Comparison of ENCODE assay signal across 16 cellular contexts in the genomic region with DNA sequence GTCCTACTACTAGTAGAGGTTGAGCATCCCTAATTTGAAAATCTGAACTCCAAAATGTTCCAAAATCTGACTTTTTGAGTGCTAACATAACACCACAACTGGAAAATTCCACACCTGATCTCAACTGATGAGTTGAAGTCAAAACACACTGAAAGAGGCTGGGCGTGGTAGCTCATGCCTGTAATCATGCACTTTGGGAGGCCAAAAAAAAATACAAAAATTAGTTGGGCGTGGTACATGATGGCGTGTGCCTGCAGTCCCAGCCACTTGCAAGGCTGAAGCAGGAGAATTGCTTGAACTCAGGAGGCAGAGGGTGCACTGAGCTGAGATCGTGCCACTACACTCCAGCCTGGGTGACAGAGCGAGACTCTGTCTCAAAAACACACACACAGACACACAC. TPM values are rescaled to one million over a fixed set of nuclear protein-coding genes. Genes with fewer than 3 reads are reported as not detected.
A peak's percentile ranks its signal among the peaks of the same experiment; 100 is the strongest.
DNase-seq lines count a peak whose midpoint lies in the region; ATAC-seq, FAIRE-seq and TF ChIP-seq lines count a peak whose summit lies in the region.
"Had no signal": no experiment of that assay in that cellular context is flagged by ENCODE, and none has a peak within 500 bp of the region (broad histone marks: within the 10 kb centered on the region; RNA-seq: fewer than 3 reads in every experiment).

No MANE protein-coding gene starts in this region.

- H3K4me2 ChIP-seq in MM.1S (ENCODE audit: low read depth, low read length) = no peak overlapping the region
- H3K4me2 ChIP-seq: BLaER1 treated with 17β-estradiol and CSF1 and Interleukin-3, amounts not matched to agents 10 nM and 100 nM; GM23338 had no signal

- POLR2A ChIA-PET in activated CD8-positive, alpha-beta T cell treated with anti-CD3 and anti-CD28 coated beads for 36 hours (lab: Charles Lee) = no interaction called here
- POLR2A ChIA-PET in activated CD8-positive, alpha-beta T cell treated with anti-CD3 and anti-CD28 coated beads, Interleukin-2, amount 10 ng/mL, durations not matched to agents 7 days and 5 days (lab: Charles Lee) = interaction anchor here (0.6 kb wide), 1 partner anchor 29 kb away, joined by 3 read pairs; no protein-coding TSS in a partner anchor

- H4K20me1 ChIP-seq in MM.1S (ENCODE audit: insufficient read depth, low read length) = no peaks in the 10 kb centered on the region

- DNase-seq in activated CD8-positive, alpha-beta T cell treated with anti-CD3 and anti-CD28 coated beads for 36 hours = no peak
- DNase-seq in activated CD8-positive, alpha-beta T cell treated with anti-CD3 and anti-CD28 coated beads, Interleukin-2, amount 10 ng/mL, durations not matched to agents 7 days and 5 days = no peak
- DNase-seq in GM12891 (ENCODE audit: insufficient read length, low spot score) = no peak
- DNase-seq in putamen (ENCODE audit: low spot score) = peak; percentile 14
- no peak for DNase-seq in MM.1S
- DNase-seq in kidney = no peak
- DNase-seq: ACHN; Calu3; CD4-positive, alpha-beta T cell; DMS 273 treated with DMSO at 0.1 percent for 48 hours; DMS79; H7 had no signal

- TF ChIP-seq CTCF in activated CD8-positive, alpha-beta T cell treated with anti-CD3 and anti-CD28 coated beads for 36 hours (IDR thresholded peaks at IDR 0.05) = no peak
- no peak for TF ChIP-seq CTCF in MM.1S (IDR thresholded peaks at IDR 0.05; ENCODE audit: low read length)
- no peak for TF ChIP-seq CTCF in kidney (IDR thresholded peaks at IDR 0.05; ENCODE audit: borderline replicate concordance, extremely low read depth, insufficient read depth)

- no peaks in the 10 kb centered on the region for H3K4me1 ChIP-seq in MM.1S (ENCODE audit: low read length)
- H3K4me1 ChIP-seq in kidney (ENCODE audit: control insufficient read depth in 1 of 2, insufficient read depth in 1 of 2, low read depth in 1 of 2, low read length in 2 of 2) = peaks cover 0 to 3% of the 10 kb centered on the region in 2 donors

- H3K27me3 Mint-ChIP-seq in activated CD8-positive, alpha-beta T cell treated with anti-CD3 and anti-CD28 coated beads for 36 hours = no peaks in the 10 kb centered on the region
- H3K27me3 Mint-ChIP-seq in activated CD8-positive, alpha-beta T cell treated with anti-CD3 and anti-CD28 coated beads, Interleukin-2, amount 10 ng/mL, durations not matched to agents 7 days and 5 days (ENCODE audit: low read depth) = no peaks in the 10 kb centered on the region
- no peaks in the 10 kb centered on the region for H3K27me3 Mint-ChIP-seq in activated T-helper 17 cell treated with anti-CD3 and anti-CD28 coated beads, Interleukin-2, amount 50 U/mL, for 72 hours
- H3K27me3 Mint-ChIP-seq: CD4-positive, alpha-beta T cell had no signal

- H3K27me3 ChIP-seq in MM.1S (replicated peaks; ENCODE audit: insufficient read depth, low read length) = no peaks in the 10 kb centered on the region
- H3K27me3 ChIP-seq: BLaER1 treated with 17β-estradiol and CSF1 and Interleukin-3, amounts not matched to agents 10 nM and 100 nM had no signal

- no peaks in the 10 kb centered on the region for H3K9me2 ChIP-seq in MM.1S (replicated peaks; ENCODE audit: insufficient read depth, low read length)

- H3K9me3 Mint-ChIP-seq in activated CD8-positive, alpha-beta T cell treated with anti-CD3 and anti-CD28 coated beads for 36 hours = peaks cover 11% of the 10 kb centered on the region
- H3K9me3 Mint-ChIP-seq in activated CD8-positive, alpha-beta T cell treated with anti-CD3 and anti-CD28 coated beads, Interleukin-2, amount 10 ng/mL, durations not matched to agents 7 days and 5 days (ENCODE audit: insufficient read depth) = peaks cover 12% of the 10 kb centered on the region
- H3K9me3 Mint-ChIP-seq in activated T-helper 17 cell treated with anti-CD3 and anti-CD28 coated beads, Interleukin-2, amount 50 U/mL, for 72 hours = no peaks in the 10 kb centered on the region

- H3K9me3 ChIP-seq in MM.1S (replicated peaks; ENCODE audit: insufficient read depth, low read length) (no peaks in the 10 kb centered on the region), kidney (ENCODE audit: control insufficient read depth in 1 of 2, low read length in 2 of 2) (no peaks in the 10 kb centered on the region)

- H3K36me3 ChIP-seq in MM.1S (replicated peaks; ENCODE audit: insufficient read depth, low read length) (no peaks in the 10 kb centered on the region), kidney (ENCODE audit: control insufficient read depth in 1 of 2, insufficient read depth in 2 of 2, low read length in 2 of 2) (no peaks in the 10 kb centered on the region)

- peak overlapping the region; percentile 10 for H3K27ac Mint-ChIP-seq in activated CD8-positive, alpha-beta T cell treated with anti-CD3 and anti-CD28 coated beads for 36 hours
- H3K27ac Mint-ChIP-seq in activated CD8-positive, alpha-beta T cell treated with anti-CD3 and anti-CD28 coated beads, Interleukin-2, amount 10 ng/mL, durations not matched to agents 7 days and 5 days = no peak overlapping the region
- peak overlapping the region; percentile 3 for H3K27ac Mint-ChIP-seq in activated T-helper 17 cell treated with anti-CD3 and anti-CD28 coated beads, Interleukin-2, amount 50 U/mL, for 72 hours
- H3K27ac Mint-ChIP-seq: CD4-positive, alpha-beta T cell; GM23338 had no signal

- intact Hi-C loops in activated CD8-positive, alpha-beta T cell treated with anti-CD3 and anti-CD28 coated beads for 36 hours (cut with micrococcal nuclease) = no loop called here
- intact Hi-C loops in kidney (cut with DNase I) = no loop called here

- CTCF ChIA-PET in activated CD8-positive, alpha-beta T cell treated with anti-CD3 and anti-CD28 coated beads for 36 hours (lab: Charles Lee) = no interaction called here
- CTCF ChIA-PET in activated CD8-positive, alpha-beta T cell treated with anti-CD3 and anti-CD28 coated beads, Interleukin-2, amount 10 ng/mL, durations not matched to agents 7 days and 5 days (lab: Charles Lee) = no interaction called here

- H3F3A ChIP-seq in MM.1S (ENCODE audit: insufficient read depth, low read length) = no peaks in the 10 kb centered on the region

- FAIRE-seq in GM12891 (lab: Jason Lieb, UNC) = peak; percentile 77
- FAIRE-seq in kidney (lab: Jason Lieb, UNC) = no peak
- FAIRE-seq: GM12878 had no signal

- no peak overlapping the region for H3K4me3 Mint-ChIP-seq in activated CD8-positive, alpha-beta T cell treated with anti-CD3 and anti-CD28 coated beads for 36 hours
- H3K4me3 Mint-ChIP-seq in activated CD8-positive, alpha-beta T cell treated with anti-CD3 and anti-CD28 coated beads, Interleukin-2, amount 10 ng/mL, durations not matched to agents 7 days and 5 days = no peak overlapping the region
- no peak overlapping the region for H3K4me3 Mint-ChIP-seq in activated T-helper 17 cell treated with anti-CD3 and anti-CD28 coated beads, Interleukin-2, amount 50 U/mL, for 72 hours
- H3K4me3 Mint-ChIP-seq: CD4-positive, alpha-beta T cell; GM23338 had no signal

- peaks cover 7% of the 10 kb centered on the region for H3K79me2 ChIP-seq in MM.1S (ENCODE audit: low read length)

- no peak for TF ChIP-seq POLR2A in GM12891 (IDR thresholded peaks at IDR 0.05; ENCODE audit: low read depth, low read length)

- H3K4me3 ChIP-seq in MM.1S (ENCODE audit: low read length) (no peak overlapping the region), kidney (ENCODE audit: low read length in 2 of 2) (no peak overlapping the region)
- H3K4me3 ChIP-seq: BLaER1 treated with 17β-estradiol and CSF1 and Interleukin-3, amounts not matched to agents 10 nM and 100 nM; GM12878; GM23338 had no signal

- no peak for ATAC-seq in activated CD8-positive, alpha-beta T cell treated with anti-CD3 and anti-CD28 coated beads for 36 hours
- ATAC-seq in activated CD8-positive, alpha-beta T cell treated with anti-CD3 and anti-CD28 coated beads, Interleukin-2, amount 10 ng/mL, durations not matched to agents 7 days and 5 days = no peak
- no peak for ATAC-seq in activated T-helper 17 cell treated with anti-CD3 and anti-CD28 coated beads, Interleukin-2, amount 50 U/mL, for 72 hours (replicated peaks)
- ATAC-seq: GM12878, GM23338 had no signal

- H3K4me1 Mint-ChIP-seq in activated CD8-positive, alpha-beta T cell treated with anti-CD3 and anti-CD28 coated beads for 36 hours (ENCODE audit: low read depth) = peaks cover 67% of the 10 kb centered on the region
- peaks cover 12% of the 10 kb centered on the region for H3K4me1 Mint-ChIP-seq in activated CD8-positive, alpha-beta T cell treated with anti-CD3 and anti-CD28 coated beads, Interleukin-2, amount 10 ng/mL, durations not matched to agents 7 days and 5 days (ENCODE audit: low read depth)
- peaks cover 33% of the 10 kb centered on the region for H3K4me1 Mint-ChIP-seq in activated T-helper 17 cell treated with anti-CD3 and anti-CD28 coated beads, Interleukin-2, amount 50 U/mL, for 72 hours

- no peak overlapping the region for H3K9ac ChIP-seq in MM.1S (ENCODE audit: low read length)
- H3K9ac ChIP-seq in kidney (ENCODE audit: low read length in 2 of 2) = no peak overlapping the region
- H3K9ac ChIP-seq: BLaER1 treated with 17β-estradiol and CSF1 and Interleukin-3, amounts not matched to agents 10 nM and 100 nM had no signal

- H3K27ac ChIP-seq in MM.1S (ENCODE audit: low read length) = no peak overlapping the region
- no peak overlapping the region for H3K27ac ChIP-seq in kidney (ENCODE audit: low read depth in 2 of 2, low read length in 2 of 2)
- H3K27ac ChIP-seq: BLaER1 treated with 17β-estradiol and CSF1 and Interleukin-3, amounts not matched to agents 10 nM and 100 nM had no signal

- H2AFZ ChIP-seq in MM.1S (ENCODE audit: low read length) = no peak overlapping the region
- H2AFZ ChIP-seq: GM23338 had no signal

- peaks cover 38% of the 10 kb centered on the region for H3K36me3 Mint-ChIP-seq in activated CD8-positive, alpha-beta T cell treated with anti-CD3 and anti-CD28 coated beads for 36 hours (ENCODE audit: low read depth)
- peaks cover 24% of the 10 kb centered on the region for H3K36me3 Mint-ChIP-seq in activated CD8-positive, alpha-beta T cell treated with anti-CD3 and anti-CD28 coated beads, Interleukin-2, amount 10 ng/mL, durations not matched to agents 7 days and 5 days (ENCODE audit: low read depth)
- H3K36me3 Mint-ChIP-seq in activated T-helper 17 cell treated with anti-CD3 and anti-CD28 coated beads, Interleukin-2, amount 50 U/mL, for 72 hours (ENCODE audit: low read depth) = peaks cover 54% of the 10 kb centered on the region

TF ChIP-seq in GM12891, 5 proteins besides CTCF, POLR2A, EP300 and RAD21 (continues in another document):
- TF ChIP-seq POLR2AphosphoS5 (IDR thresholded peaks at IDR 0.05; ENCODE audit: low read depth, low read length) (no peak), POU2F2 (IDR thresholded peaks at IDR 0.05; ENCODE audit: low read depth, low read length) (no peak), SPI1 (IDR thresholded peaks at IDR 0.05; ENCODE audit: low read depth, low read length) (no peak), TAF1 (IDR thresholded peaks at IDR 0.05; ENCODE audit: low read depth, low read length) (no peak)

RNA-seq across cellular contexts. Expression of a gene that starts 29.9 kb away (rescaled TPM):
- 10 to 100 TPM; 35.7 to 40.1 TPM for total RNA-seq in activated CD8-positive, alpha-beta T cell treated with anti-CD3 and anti-CD28 coated beads for 36 hours
- 10 to 100 TPM; 19.3 to 19.8 TPM for total RNA-seq in activated CD8-positive, alpha-beta T cell treated with anti-CD3 and anti-CD28 coated beads, Interleukin-2, amount 10 ng/mL, durations not matched to agents 7 days and 5 days
- polyA plus RNA-seq in GM12891 (2012; ENCODE audit: low read depth, missing spikeins) = 18.8 TPM
- 10 to 100 TPM; 65.6 to 77.2 TPM for total RNA-seq in activated T-helper 17 cell treated with anti-CD3 and anti-CD28 coated beads, Interleukin-2, amount 50 U/mL, for 72 hours
- total RNA-seq in kidney = 27.5 TPM
- polyA plus RNA-seq in kidney (ENCODE audit: insufficient read depth, low read depth, low replicate concordance) = 15.0 TPM
